1 cellular context compared by ENCODE assay signal in genomic region chr1:18902523-18903312, GRCh38.
A peak's percentile ranks its signal among the peaks of the same experiment; 100 is the strongest.
TF ChIP-seq lines count a peak whose summit lies in the region.

Gene ALDH4A1 (minus strand): TSS chr1:18902555. CDS start chr1:18902523, 32 bp downstream.

TF ChIP-seq in GM12878, 131 proteins besides CTCF, POLR2A, EP300 and RAD21 (continued from another document and continues in another):
- TF ChIP-seq ATF7 (IDR thresholded peaks at IDR 0.05; ENCODE audit: low read depth) (peak; percentile 100), IKZF1 (conservative IDR thresholded peaks at IDR 0.05) (0 out of 2 replicates have a peak, but pooled peaks have one; percentile 5), YY1 (IDR thresholded peaks at IDR 0.05; ENCODE audit: low read depth, low read length) (peak; percentile 35; the same call in 1 of the 2 replicates), BHLHE40 (IDR thresholded peaks at IDR 0.05; ENCODE audit: borderline replicate concordance in 1 of 2, low read depth in 2 of 2, low read length in 1 of 2) (peak; percentile 98 to 99), CHD2 (IDR thresholded peaks at IDR 0.05; ENCODE audit: borderline replicate concordance, low read depth, low read length) (peak; percentile 51; the same call in 1 of the 2 replicates), TAF1 (IDR thresholded peaks at IDR 0.05; ENCODE audit: borderline replicate concordance, low read depth, low read length) (peak; percentile 74; the same call in 1 of the 2 replicates), LARP7 (IDR thresholded peaks at IDR 0.05) (peak; percentile 37; the same call in 1 of the 2 replicates), FOXK2 (IDR thresholded peaks at IDR 0.05) (peak; percentile 99), HCFC1 (IDR thresholded peaks at IDR 0.05; ENCODE audit: low read length) (0 out of 2 replicates have a peak, but pooled peaks have one; percentile 42), POLR2AphosphoS5 (IDR thresholded peaks at IDR 0.05; ENCODE audit: low read length) (peak; percentile 59), SMARCA5 (IDR thresholded peaks at IDR 0.05) (peak; percentile 19; the same call in 1 of the 2 replicates), MEF2B (IDR thresholded peaks at IDR 0.05; ENCODE audit: partially characterized antibody, poor library complexity, severe bottlenecking) (no peak), MTA2 (IDR thresholded peaks at IDR 0.05; ENCODE audit: low read depth) (peak; percentile 32; the same call in 1 of the 2 replicates), RUNX3 (IDR thresholded peaks at IDR 0.05; ENCODE audit: low read length) (peak; percentile 35), KLF5 (IDR thresholded peaks at IDR 0.05; ENCODE audit: partially characterized antibody) (peak; percentile 99), EED (IDR thresholded peaks at IDR 0.05; ENCODE audit: low read depth) (no peak), FOS (IDR thresholded peaks at IDR 0.05; ENCODE audit: borderline replicate concordance, extremely low read depth, insufficient read length) (peak; percentile 52), ELK1 (IDR thresholded peaks at IDR 0.05; ENCODE audit: low read depth, low read length) (0 out of 2 replicates have a peak, but pooled peaks have one; percentile 32), SP1 (IDR thresholded peaks at IDR 0.05; ENCODE audit: low read depth, low read length) (peak; percentile 89), MXI1 (IDR thresholded peaks at IDR 0.05; ENCODE audit: low read depth, low read length) (peak; percentile 73; the same call in 1 of the 2 replicates), NFXL1 (IDR thresholded peaks at IDR 0.05; ENCODE audit: borderline replicate concordance) (no peak), ZBTB33 (IDR thresholded peaks at IDR 0.05) (no peak), ATF3 (IDR thresholded peaks at IDR 0.05; ENCODE audit: borderline replicate concordance, extremely low read depth, low read depth, low read length) (peak; percentile 76; the same call in 1 of the 2 replicates), HDGF (IDR thresholded peaks at IDR 0.05) (peak; percentile 42; the same call in 1 of the 2 replicates), JUNB (IDR thresholded peaks at IDR 0.05) (no peak), STAT1 (conservative IDR thresholded peaks at IDR 0.05) (peak; percentile 76; the same call in 1 of the 2 replicates), SIN3A (IDR thresholded peaks at IDR 0.05; ENCODE audit: low read depth, low read length) (peak; percentile 50; the same call in 1 of the 2 replicates), CHD4 (IDR thresholded peaks at IDR 0.05) (no peak), ZBTB40 (IDR thresholded peaks at IDR 0.05; ENCODE audit: borderline replicate concordance) (peak; percentile 29; the same call in 1 of the 2 replicates), CREB1 (IDR thresholded peaks at IDR 0.05; ENCODE audit: low read depth) (peak; percentile 42; the same call in 1 of the 2 replicates), NR2C1 (IDR thresholded peaks at IDR 0.05) (peak; percentile 32; the same call in 1 of the 2 replicates), SREBF2 (IDR thresholded peaks at IDR 0.05; ENCODE audit: low read length) (no peak), POLR2AphosphoS2 (IDR thresholded peaks at IDR 0.05; ENCODE audit: low read depth, low read length) (peak; percentile 48; the same call in 1 of the 2 replicates), NRF1 (conservative IDR thresholded peaks at IDR 0.05; ENCODE audit: low read depth, low read length) (no peak), RB1 (IDR thresholded peaks at IDR 0.05; ENCODE audit: borderline replicate concordance) (peak; percentile 85; the same call in 1 of the 2 replicates)
- TF ChIP-seq, protein P1, sequence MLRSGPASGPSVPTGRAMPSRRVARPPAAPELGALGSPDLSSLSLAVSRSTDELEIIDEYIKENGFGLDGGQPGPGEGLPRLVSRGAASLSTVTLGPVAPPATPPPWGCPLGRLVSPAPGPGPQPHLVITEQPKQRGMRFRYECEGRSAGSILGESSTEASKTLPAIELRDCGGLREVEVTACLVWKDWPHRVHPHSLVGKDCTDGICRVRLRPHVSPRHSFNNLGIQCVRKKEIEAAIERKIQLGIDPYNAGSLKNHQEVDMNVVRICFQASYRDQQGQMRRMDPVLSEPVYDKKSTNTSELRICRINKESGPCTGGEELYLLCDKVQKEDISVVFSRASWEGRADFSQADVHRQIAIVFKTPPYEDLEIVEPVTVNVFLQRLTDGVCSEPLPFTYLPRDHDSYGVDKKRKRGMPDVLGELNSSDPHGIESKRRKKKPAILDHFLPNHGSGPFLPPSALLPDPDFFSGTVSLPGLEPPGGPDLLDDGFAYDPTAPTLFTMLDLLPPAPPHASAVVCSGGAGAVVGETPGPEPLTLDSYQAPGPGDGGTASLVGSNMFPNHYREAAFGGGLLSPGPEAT (IDR thresholded peaks at IDR 0.05; ENCODE audit: low read depth): peak; percentile 92
- TF ChIP-seq, protein P2, sequence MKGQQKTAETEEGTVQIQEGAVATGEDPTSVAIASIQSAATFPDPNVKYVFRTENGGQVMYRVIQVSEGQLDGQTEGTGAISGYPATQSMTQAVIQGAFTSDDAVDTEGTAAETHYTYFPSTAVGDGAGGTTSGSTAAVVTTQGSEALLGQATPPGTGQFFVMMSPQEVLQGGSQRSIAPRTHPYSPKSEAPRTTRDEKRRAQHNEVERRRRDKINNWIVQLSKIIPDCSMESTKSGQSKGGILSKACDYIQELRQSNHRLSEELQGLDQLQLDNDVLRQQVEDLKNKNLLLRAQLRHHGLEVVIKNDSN (IDR thresholded peaks at IDR 0.05; ENCODE audit: borderline replicate concordance, extremely low read length, insufficient read depth, low read depth, low read length): peak; percentile 95
- TF ChIP-seq, protein P3, sequence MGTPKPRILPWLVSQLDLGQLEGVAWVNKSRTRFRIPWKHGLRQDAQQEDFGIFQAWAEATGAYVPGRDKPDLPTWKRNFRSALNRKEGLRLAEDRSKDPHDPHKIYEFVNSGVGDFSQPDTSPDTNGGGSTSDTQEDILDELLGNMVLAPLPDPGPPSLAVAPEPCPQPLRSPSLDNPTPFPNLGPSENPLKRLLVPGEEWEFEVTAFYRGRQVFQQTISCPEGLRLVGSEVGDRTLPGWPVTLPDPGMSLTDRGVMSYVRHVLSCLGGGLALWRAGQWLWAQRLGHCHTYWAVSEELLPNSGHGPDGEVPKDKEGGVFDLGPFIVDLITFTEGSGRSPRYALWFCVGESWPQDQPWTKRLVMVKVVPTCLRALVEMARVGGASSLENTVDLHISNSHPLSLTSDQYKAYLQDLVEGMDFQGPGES (IDR thresholded peaks at IDR 0.05): peak; percentile 58
- TF ChIP-seq, protein P4, sequence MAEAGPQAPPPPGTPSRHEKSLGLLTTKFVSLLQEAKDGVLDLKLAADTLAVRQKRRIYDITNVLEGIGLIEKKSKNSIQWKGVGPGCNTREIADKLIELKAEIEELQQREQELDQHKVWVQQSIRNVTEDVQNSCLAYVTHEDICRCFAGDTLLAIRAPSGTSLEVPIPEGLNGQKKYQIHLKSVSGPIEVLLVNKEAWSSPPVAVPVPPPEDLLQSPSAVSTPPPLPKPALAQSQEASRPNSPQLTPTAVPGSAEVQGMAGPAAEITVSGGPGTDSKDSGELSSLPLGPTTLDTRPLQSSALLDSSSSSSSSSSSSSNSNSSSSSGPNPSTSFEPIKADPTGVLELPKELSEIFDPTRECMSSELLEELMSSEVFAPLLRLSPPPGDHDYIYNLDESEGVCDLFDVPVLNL (IDR thresholded peaks at IDR 0.05; ENCODE audit: low read depth, low read length): no peak
- TF ChIP-seq, protein P5, sequence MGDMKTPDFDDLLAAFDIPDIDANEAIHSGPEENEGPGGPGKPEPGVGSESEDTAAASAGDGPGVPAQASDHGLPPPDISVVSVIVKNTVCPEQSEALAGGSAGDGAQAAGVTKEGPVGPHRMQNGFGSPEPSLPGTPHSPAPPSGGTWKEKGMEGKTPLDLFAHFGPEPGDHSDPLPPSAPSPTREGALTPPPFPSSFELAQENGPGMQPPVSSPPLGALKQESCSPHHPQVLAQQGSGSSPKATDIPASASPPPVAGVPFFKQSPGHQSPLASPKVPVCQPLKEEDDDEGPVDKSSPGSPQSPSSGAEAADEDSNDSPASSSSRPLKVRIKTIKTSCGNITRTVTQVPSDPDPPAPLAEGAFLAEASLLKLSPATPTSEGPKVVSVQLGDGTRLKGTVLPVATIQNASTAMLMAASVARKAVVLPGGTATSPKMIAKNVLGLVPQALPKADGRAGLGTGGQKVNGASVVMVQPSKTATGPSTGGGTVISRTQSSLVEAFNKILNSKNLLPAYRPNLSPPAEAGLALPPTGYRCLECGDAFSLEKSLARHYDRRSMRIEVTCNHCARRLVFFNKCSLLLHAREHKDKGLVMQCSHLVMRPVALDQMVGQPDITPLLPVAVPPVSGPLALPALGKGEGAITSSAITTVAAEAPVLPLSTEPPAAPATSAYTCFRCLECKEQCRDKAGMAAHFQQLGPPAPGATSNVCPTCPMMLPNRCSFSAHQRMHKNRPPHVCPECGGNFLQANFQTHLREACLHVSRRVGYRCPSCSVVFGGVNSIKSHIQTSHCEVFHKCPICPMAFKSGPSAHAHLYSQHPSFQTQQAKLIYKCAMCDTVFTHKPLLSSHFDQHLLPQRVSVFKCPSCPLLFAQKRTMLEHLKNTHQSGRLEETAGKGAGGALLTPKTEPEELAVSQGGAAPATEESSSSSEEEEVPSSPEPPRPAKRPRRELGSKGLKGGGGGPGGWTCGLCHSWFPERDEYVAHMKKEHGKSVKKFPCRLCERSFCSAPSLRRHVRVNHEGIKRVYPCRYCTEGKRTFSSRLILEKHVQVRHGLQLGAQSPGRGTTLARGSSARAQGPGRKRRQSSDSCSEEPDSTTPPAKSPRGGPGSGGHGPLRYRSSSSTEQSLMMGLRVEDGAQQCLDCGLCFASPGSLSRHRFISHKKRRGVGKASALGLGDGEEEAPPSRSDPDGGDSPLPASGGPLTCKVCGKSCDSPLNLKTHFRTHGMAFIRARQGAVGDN (IDR thresholded peaks at IDR 0.05): no peak
- TF ChIP-seq, protein P6, sequence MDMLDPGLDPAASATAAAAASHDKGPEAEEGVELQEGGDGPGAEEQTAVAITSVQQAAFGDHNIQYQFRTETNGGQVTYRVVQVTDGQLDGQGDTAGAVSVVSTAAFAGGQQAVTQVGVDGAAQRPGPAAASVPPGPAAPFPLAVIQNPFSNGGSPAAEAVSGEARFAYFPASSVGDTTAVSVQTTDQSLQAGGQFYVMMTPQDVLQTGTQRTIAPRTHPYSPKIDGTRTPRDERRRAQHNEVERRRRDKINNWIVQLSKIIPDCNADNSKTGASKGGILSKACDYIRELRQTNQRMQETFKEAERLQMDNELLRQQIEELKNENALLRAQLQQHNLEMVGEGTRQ (IDR thresholded peaks at IDR 0.05; ENCODE audit: borderline replicate concordance, low read depth, low read length): peak; percentile 96
- TF ChIP-seq, protein P7, sequence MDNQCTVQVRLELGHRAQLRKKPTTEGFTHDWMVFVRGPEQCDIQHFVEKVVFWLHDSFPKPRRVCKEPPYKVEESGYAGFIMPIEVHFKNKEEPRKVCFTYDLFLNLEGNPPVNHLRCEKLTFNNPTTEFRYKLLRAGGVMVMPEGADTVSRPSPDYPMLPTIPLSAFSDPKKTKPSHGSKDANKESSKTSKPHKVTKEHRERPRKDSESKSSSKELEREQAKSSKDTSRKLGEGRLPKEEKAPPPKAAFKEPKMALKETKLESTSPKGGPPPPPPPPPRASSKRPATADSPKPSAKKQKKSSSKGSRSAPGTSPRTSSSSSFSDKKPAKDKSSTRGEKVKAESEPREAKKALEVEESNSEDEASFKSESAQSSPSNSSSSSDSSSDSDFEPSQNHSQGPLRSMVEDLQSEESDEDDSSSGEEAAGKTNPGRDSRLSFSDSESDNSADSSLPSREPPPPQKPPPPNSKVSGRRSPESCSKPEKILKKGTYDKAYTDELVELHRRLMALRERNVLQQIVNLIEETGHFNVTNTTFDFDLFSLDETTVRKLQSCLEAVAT (IDR thresholded peaks at IDR 0.05): peak; percentile 69; the same call in 1 of the 2 replicates
